29 cellular contexts compared by ENCODE assay signal in genomic region chr7:27211694-27212316, GRCh38. TPM values are rescaled to one million over a fixed set of nuclear protein-coding genes. Genes with fewer than 3 reads are reported as not detected.
"Had no signal": no experiment of that assay in that cellular context is flagged by ENCODE, and none has a peak within 500 bp of the region (broad histone marks: within the 10 kb centered on the region; RNA-seq: fewer than 3 reads in every experiment).

No MANE protein-coding gene starts in this region.

- H3K27ac Mint-ChIP-seq: activated CD8-positive, alpha-beta T cell treated with anti-CD3 and anti-CD28 coated beads, Interleukin-2, amount 10 ng/mL, durations not matched to agents 7 days and 5 days; activated naive CD4-positive, alpha-beta T cell treated with anti-CD3 and anti-CD28 coated beads, Interleukin-2, amount 50 U/mL, for 72 hours; brain; dendritic cell treated with granulocyte-macrophage colony-stimulating factor and Interleukin-4, amounts not matched to agents 40 ng/mL and 50 ng/mL, for 4 days; immature natural killer cell; mesothelial cell of epicardium; naive thymus-derived CD8-positive, alpha-beta T cell; type B pancreatic cell had no signal

- H3K36me3 ChIP-seq: heart right ventricle, spleen had no signal

- H3K9me3 Mint-ChIP-seq: activated naive CD4-positive, alpha-beta T cell treated with anti-CD3 and anti-CD28 coated beads, Interleukin-2, amount 50 U/mL, for 72 hours; dendritic cell treated with granulocyte-macrophage colony-stimulating factor and Interleukin-4, amounts not matched to agents 40 ng/mL and 50 ng/mL, for 4 days; mesothelial cell of epicardium; naive thymus-derived CD8-positive, alpha-beta T cell; type B pancreatic cell had no signal

- FAIRE-seq: endometrium, TTC549 had no signal

- ATAC-seq: activated CD8-positive, alpha-beta T cell treated with anti-CD3 and anti-CD28 coated beads, Interleukin-2, amount 10 ng/mL, durations not matched to agents 7 days and 5 days; activated naive CD4-positive, alpha-beta T cell treated with anti-CD3 and anti-CD28 coated beads, Interleukin-2, amount 50 U/mL, for 72 hours; heart right ventricle; left ventricle myocardium superior; naive thymus-derived CD8-positive, alpha-beta T cell had no signal

- H3K4me3 Mint-ChIP-seq: activated CD8-positive, alpha-beta T cell treated with anti-CD3 and anti-CD28 coated beads, Interleukin-2, amount 10 ng/mL, durations not matched to agents 7 days and 5 days; brain; dendritic cell treated with granulocyte-macrophage colony-stimulating factor and Interleukin-4, amounts not matched to agents 40 ng/mL and 50 ng/mL, for 4 days; mesothelial cell of epicardium had no signal

- H3K9me3 ChIP-seq: heart right ventricle, spleen, testis had no signal

- H3K4me3 ChIP-seq: heart right ventricle, spleen, testis had no signal

- H3K27ac ChIP-seq: heart right ventricle, spleen, testis had no signal

- H3K36me3 Mint-ChIP-seq: activated naive CD4-positive, alpha-beta T cell treated with anti-CD3 and anti-CD28 coated beads, Interleukin-2, amount 50 U/mL, for 72 hours; brain; immature natural killer cell; mesothelial cell of epicardium; naive thymus-derived CD8-positive, alpha-beta T cell; type B pancreatic cell had no signal

- DNase-seq: activated CD4-positive, alpha-beta T cell treated with anti-CD3 and anti-CD28 coated beads for 1 hour; activated CD4-positive, alpha-beta T cell treated with anti-CD3 and anti-CD28 coated beads, Interleukin-2, amount 50 U/mL, for 1 hour; activated CD8-positive, alpha-beta T cell treated with anti-CD3 and anti-CD28 coated beads, Interleukin-2, amount 10 ng/mL, durations not matched to agents 7 days and 5 days; effector CD4-positive, alpha-beta T cell; heart right ventricle; immature natural killer cell; left ventricle myocardium superior; mammary epithelial cell; naive thymus-derived CD8-positive, alpha-beta T cell; spleen; stimulated activated CD4-positive, alpha-beta T cell treated with anti-CD3 and anti-CD28 coated beads, Interleukin-4, amount 100 ng/mL, for 1 hour; stimulated activated naive CD4-positive, alpha-beta T cell; T-helper 1 cell; testis had no signal

RNA-seq across cellular contexts. Expression of gene HOXA13, which starts 11.9 kb away (rescaled TPM):
- total RNA-seq: activated CD8-positive, alpha-beta T cell treated with anti-CD3 and anti-CD28 coated beads, Interleukin-2, amount 10 ng/mL, durations not matched to agents 7 days and 5 days; activated naive CD4-positive, alpha-beta T cell treated with anti-CD3 and anti-CD28 coated beads, Interleukin-2, amount 50 U/mL, for 72 hours; aorta; cardiac septum; chondrocyte; epithelial cell of proximal tubule; heart right ventricle; left ventricle myocardium superior; mammary epithelial cell; naive thymus-derived CD8-positive, alpha-beta T cell; spleen; testis had no signal
- polyA plus RNA-seq: heart right ventricle; immature natural killer cell; mammary epithelial cell; naive thymus-derived CD8-positive, alpha-beta T cell; spleen had no signal

RNA-seq across cellular contexts. Expression of gene HOXA11, which starts 26.8 kb away (rescaled TPM):
- total RNA-seq: activated CD8-positive, alpha-beta T cell treated with anti-CD3 and anti-CD28 coated beads, Interleukin-2, amount 10 ng/mL, durations not matched to agents 7 days and 5 days; activated naive CD4-positive, alpha-beta T cell treated with anti-CD3 and anti-CD28 coated beads, Interleukin-2, amount 50 U/mL, for 72 hours; cardiac septum; chondrocyte; heart right ventricle; left ventricle myocardium superior; naive thymus-derived CD8-positive, alpha-beta T cell; spleen had no signal
- polyA plus RNA-seq: heart right ventricle; immature natural killer cell; naive thymus-derived CD8-positive, alpha-beta T cell; spleen had no signal

RNA-seq across cellular contexts. Expression of gene EVX1, which starts 30.8 kb away (rescaled TPM):
- total RNA-seq: activated CD8-positive, alpha-beta T cell treated with anti-CD3 and anti-CD28 coated beads, Interleukin-2, amount 10 ng/mL, durations not matched to agents 7 days and 5 days; activated naive CD4-positive, alpha-beta T cell treated with anti-CD3 and anti-CD28 coated beads, Interleukin-2, amount 50 U/mL, for 72 hours; aorta; cardiac septum; chondrocyte; epithelial cell of proximal tubule; fibroblast of villous mesenchyme; heart right ventricle; left ventricle myocardium superior; mammary epithelial cell; naive thymus-derived CD8-positive, alpha-beta T cell; osteoblast; posterior vena cava; renal cortical epithelial cell; spleen had no signal
- polyA plus RNA-seq: aorta; heart right ventricle; immature natural killer cell; mammary epithelial cell; naive thymus-derived CD8-positive, alpha-beta T cell; spleen had no signal

RNA-seq across cellular contexts. Expression of gene HOXA10, which starts 37.7 kb away (rescaled TPM):
- total RNA-seq: activated CD8-positive, alpha-beta T cell treated with anti-CD3 and anti-CD28 coated beads, Interleukin-2, amount 10 ng/mL, durations not matched to agents 7 days and 5 days; activated naive CD4-positive, alpha-beta T cell treated with anti-CD3 and anti-CD28 coated beads, Interleukin-2, amount 50 U/mL, for 72 hours; cardiac septum; left ventricle myocardium superior; naive thymus-derived CD8-positive, alpha-beta T cell had no signal

RNA-seq across cellular contexts. Expression of gene HOXA9, which starts 46.5 kb away (rescaled TPM):
- total RNA-seq: activated CD8-positive, alpha-beta T cell treated with anti-CD3 and anti-CD28 coated beads, Interleukin-2, amount 10 ng/mL, durations not matched to agents 7 days and 5 days; activated naive CD4-positive, alpha-beta T cell treated with anti-CD3 and anti-CD28 coated beads, Interleukin-2, amount 50 U/mL, for 72 hours; cardiac septum; chondrocyte; heart right ventricle; left ventricle myocardium superior; naive thymus-derived CD8-positive, alpha-beta T cell had no signal
- polyA plus RNA-seq: heart right ventricle had no signal
